1 cellular context compared by ENCODE assay signal in genomic region chr4:20288047-20288650, GRCh38.
TF ChIP-seq lines count a peak whose summit lies in the region.

No MANE protein-coding gene starts in this region.

TF ChIP-seq in SK-N-SH treated with all-trans-retinoic acid at 6 μM for 48 hours, 23 proteins besides CTCF, POLR2A, EP300 and RAD21 (continued from another document):
- TF ChIP-seq PATZ1 (CRISPR knock-in tag; IDR thresholded peaks at IDR 0.05; ENCODE audit: borderline replicate concordance) (no peak), TOX (CRISPR knock-in tag; IDR thresholded peaks at IDR 0.05; ENCODE audit: borderline replicate concordance) (no peak), ISL1 (CRISPR knock-in tag; IDR thresholded peaks at IDR 0.05) (no peak), CSRNP3 (CRISPR knock-in tag; IDR thresholded peaks at IDR 0.05) (no peak), RARB (CRISPR knock-in tag; IDR thresholded peaks at IDR 0.05) (no peak), ZFP3 (CRISPR knock-in tag; IDR thresholded peaks at IDR 0.05) (no peak)
